ENCODE assay signal across 21 cellular contexts in genomic region chr13:86960876-86961275, GRCh38.
DNase-seq lines count a peak whose midpoint lies in the region; FAIRE-seq and TF ChIP-seq lines count a peak whose summit lies in the region.
"Had no signal": no experiment of that assay in that cellular context is flagged by ENCODE, and none has a peak within 500 bp of the region (broad histone marks: within the 10 kb centered on the region; RNA-seq: fewer than 3 reads in every experiment).

No MANE protein-coding gene starts in this region.

- H3K4me1 ChIP-seq in hepatocyte (ENCODE audit: insufficient read depth): no peaks in the 10 kb centered on the region

- no peak overlapping the region for H2AFZ ChIP-seq in hepatocyte

- no peaks in the 10 kb centered on the region for H4K20me1 ChIP-seq in hepatocyte (ENCODE audit: insufficient read depth, poor library complexity, severe bottlenecking)

- no peaks in the 10 kb centered on the region for H3K9me2 ChIP-seq in hepatocyte (replicated peaks; ENCODE audit: insufficient read depth)

- H3K27ac ChIP-seq in hepatocyte: no peak overlapping the region
- H3K27ac ChIP-seq in coronary artery: no peak overlapping the region

- H3K79me2 ChIP-seq in hepatocyte: no peaks in the 10 kb centered on the region

- no peaks in the 10 kb centered on the region for H3K36me3 ChIP-seq in hepatocyte (replicated peaks; ENCODE audit: insufficient read depth, low read depth)
- H3K36me3 ChIP-seq: MG63 had no signal

- FAIRE-seq in H54 (lab: Jason Lieb, UNC): peak; percentile 92
- FAIRE-seq: GM12892, GM18507, H1, RCC 7860 had no signal

- no peak for TF ChIP-seq POLR2A in H54 (IDR thresholded peaks at IDR 0.05; ENCODE audit: low read depth, low read length)

- H3K27me3 ChIP-seq in hepatocyte: no peaks in the 10 kb centered on the region
- H3K27me3 ChIP-seq: MG63 had no signal

- H3K4me3 ChIP-seq in retinal pigment epithelial cell (ENCODE audit: low read length): no peak overlapping the region
- H3K4me3 ChIP-seq in hepatocyte: no peak overlapping the region
- no peak overlapping the region for H3K4me3 ChIP-seq in coronary artery
- H3K4me3 ChIP-seq: MG63 had no signal

- DNase-seq in H54 (ENCODE audit: insufficient read length, low spot score): no peak
- peak; percentile 34 for DNase-seq in NCI-H226
- peak; percentile 16 for DNase-seq in fibroblast of gingiva (ENCODE audit: low read depth)
- peak; percentile 2 for DNase-seq in retinal pigment epithelial cell (ENCODE audit: low read depth)
- DNase-seq in hepatocyte (ENCODE audit: low spot score): no peak
- no peak for DNase-seq in coronary artery (ENCODE audit: low spot score)
- DNase-seq in occipital lobe (lab: John Stamatoyannopoulos, UW): no peak
- DNase-seq: C1 segment of cervical spinal cord; CD8-positive, alpha-beta memory T cell; DMS53; MG63; NCI-H1048; NCI-H1436 treated with DMSO at 0.1 percent for 48 hours; NCI-H2029; NCI-H2171; NCI-H446 treated with DMSO at 0.1 percent for 48 hours; NCI-H69 had no signal

- TF ChIP-seq CTCF in retinal pigment epithelial cell (conservative IDR thresholded peaks at IDR 0.05; ENCODE audit: low read depth, low read length) (no peak), hepatocyte (IDR thresholded peaks at IDR 0.05; ENCODE audit: poor library complexity) (no peak), coronary artery (IDR thresholded peaks at IDR 0.05) (no peak)

- no peak overlapping the region for H3K4me2 ChIP-seq in hepatocyte

- H3K9me3 ChIP-seq in hepatocyte (ENCODE audit: low read depth): no peaks in the 10 kb centered on the region
- H3K9me3 ChIP-seq: MG63 had no signal

Comparison
In these comparisons a context has a peak if more than half of its experiments do, and no peak if none do; other contexts are left out.
1. DNase-seq: peak in NCI-H226 (single experiment), fibroblast of gingiva (single experiment) and retinal pigment epithelial cell (single experiment); none in H54 (single experiment), hepatocyte (single experiment), coronary artery (single experiment) and occipital lobe (single experiment).